Comparison of ENCODE assay signal across 8 cellular contexts in genomic region chr11:58577441-58578135, GRCh38. TPM values are rescaled to one million over a fixed set of nuclear protein-coding genes. Genes with fewer than 3 reads are reported as not detected.
A peak's percentile ranks its signal among the peaks of the same experiment; 100 is the strongest.
DNase-seq lines count a peak whose midpoint lies in the region; ATAC-seq and TF ChIP-seq lines count a peak whose summit lies in the region.

No MANE protein-coding gene starts in this region.

- DNase-seq in AG04449 (ENCODE audit: low read depth, low spot score) (peak; percentile 65), PC-9 (peak in 1 of 2 experiments; percentile 38), activated T-helper 1 cell treated with Interleukin-2 at 50 U/mL for 16 hours (ENCODE audit: low read depth) (peak; percentile 67), fibroblast of villous mesenchyme (ENCODE audit: low read depth) (peak; percentile 92), ovary (peak in 1 of 5 donors; percentile 72), tibial nerve (ENCODE audit: low spot score in 2 of 2) (peak in 1 of 2 donors; percentile 28)

- ATAC-seq in GM18867 (IDR thresholded peaks at IDR 0.05; ENCODE audit: unreplicated experiment) = peak; percentile 49
- ATAC-seq in HG03103 (IDR thresholded peaks at IDR 0.05; ENCODE audit: low read depth, unreplicated experiment) = peak; percentile 40

- H3K4me1 ChIP-seq in PC-9 (replicated peaks; ENCODE audit: insufficient read depth) (peaks cover 66% of the 10 kb centered on the region), ovary (ENCODE audit: insufficient read depth) (peaks cover 9% of the 10 kb centered on the region), tibial nerve (peaks cover 0 to 72% (median 47%) of the 10 kb centered on the region in 4 donors)

- no peaks in the 10 kb centered on the region for H3K27me3 ChIP-seq in PC-9 (ENCODE audit: insufficient read depth, low read depth)
- no peaks in the 10 kb centered on the region for H3K27me3 ChIP-seq in ovary
- no peaks in the 10 kb centered on the region for H3K27me3 ChIP-seq in tibial nerve

- H3K9me3 ChIP-seq in PC-9 (ENCODE audit: insufficient read depth, low read depth) = no peaks in the 10 kb centered on the region
- no peaks in the 10 kb centered on the region for H3K9me3 ChIP-seq in ovary
- no peaks in the 10 kb centered on the region for H3K9me3 ChIP-seq in tibial nerve

- intact Hi-C loops in PC-9 (cut with micrococcal nuclease; ENCODE audit: unreplicated experiment) = loop anchor here (1.0 to 5.0 kb wide), 10 partner anchors 193 to 1253 kb away; partner anchors contain the start of genes CLP1, FAM111A, MED19 and TMX2
- intact Hi-C loops in ovary (cut with DNase I) = loop anchor here in 1 of 4 donors (5.0 kb wide), 1 partner anchor 1150 kb away; the partner anchor contains the start of gene SLC43A3

- H2AFZ ChIP-seq in PC-9 = peak overlapping the region; percentile 85

- peaks cover 7% of the 10 kb centered on the region; the same call in 1 of the 2 replicates for H3K36me3 ChIP-seq in PC-9 (ENCODE audit: low read depth)
- no peaks in the 10 kb centered on the region for H3K36me3 ChIP-seq in ovary
- H3K36me3 ChIP-seq in tibial nerve = no peaks in the 10 kb centered on the region

- TSS peak; percentile 76 for BruUV-seq in PC-9 (replicated peaks; lab: Mats Ljungman, UMichigan)

- peak overlapping the region; percentile 97 for H3K27ac ChIP-seq in PC-9
- peak overlapping the region; percentile 73 to 99 for H3K27ac ChIP-seq in ovary
- H3K27ac ChIP-seq in tibial nerve = peak overlapping the region; percentile 99 to 100 (median 100)

- H3K4me3 ChIP-seq in AG04449 (ENCODE audit: low read depth, low read length) (peak overlapping the region; percentile 93), PC-9 (peak overlapping the region; percentile 78), fibroblast of villous mesenchyme (ENCODE audit: low read depth, low read length) (peak overlapping the region; percentile 77), ovary (peak overlapping the region; percentile 95), tibial nerve (peak overlapping the region; percentile 80 to 100 (median 98))

- peaks cover 58% of the 10 kb centered on the region for H3K79me2 ChIP-seq in PC-9 (ENCODE audit: low read depth)

- CTCF ChIA-PET in AG04449 (lab: Yijun Ruan, JAX) (interaction anchor here (0.5 to 5.9 kb wide), 22 partner anchors 10 to 581 kb away, joined by 3 to 44 read pairs (median 4); partner anchors contain the start of gene CNTF), PC-9 (lab: Charles Lee) (no interaction called here)

- TF ChIP-seq CTCF in AG04449 (IDR thresholded peaks at IDR 0.05; ENCODE audit: insufficient read depth, low read length, missing control alignments) = no peak
- peak; percentile 31; the same call in 1 of the 2 replicates for TF ChIP-seq CTCF in PC-9 (conservative IDR thresholded peaks at IDR 0.05)
- no peak for TF ChIP-seq CTCF in fibroblast of villous mesenchyme (IDR thresholded peaks at IDR 0.05; ENCODE audit: insufficient read depth, low read depth, low read length)
- TF ChIP-seq CTCF in ovary (IDR thresholded peaks at IDR 0.05) = no peak
- TF ChIP-seq CTCF in tibial nerve (IDR thresholded peaks at IDR 0.05) = no peak

- WGBS in ovary, 3 donors = 0 to 1% (median 1%) methylated on average over 22 of the region's 22 CpGs
- WGBS in tibial nerve, 2 donors = 0% methylated on average over 22 of the region's 22 CpGs

- peak overlapping the region; percentile 86 for H3K4me2 ChIP-seq in PC-9

- peaks cover 22% of the 10 kb centered on the region for H4K20me1 ChIP-seq in PC-9 (ENCODE audit: insufficient read depth)

- peaks cover 63% of the 10 kb centered on the region for H3F3A ChIP-seq in PC-9 (ENCODE audit: insufficient read depth, low read depth)

- H3K9me2 ChIP-seq in PC-9 (ENCODE audit: insufficient read depth) = no peaks in the 10 kb centered on the region

- no peak for TF ChIP-seq EP300 in ovary (IDR thresholded peaks at IDR 0.05)
- no peak for TF ChIP-seq EP300 in tibial nerve (IDR thresholded peaks at IDR 0.05)

- TF ChIP-seq POLR2A in ovary (IDR thresholded peaks at IDR 0.05) (peak; percentile 74), tibial nerve (IDR thresholded peaks at IDR 0.05) (peak; percentile 48 to 50)

- POLR2A ChIA-PET in AG04449 (lab: Yijun Ruan, JAX) = interaction anchor here (1.1 to 1.6 kb wide), 2 partner anchors 9 to 51 kb away, joined by 3 read pairs; no protein-coding TSS in a partner anchor
- POLR2A ChIA-PET in PC-9 (lab: Charles Lee; ENCODE audit: unreplicated experiment) = interaction anchor here (0.6 to 0.7 kb wide), 2 partner anchors 49 to 973 kb away, joined by 3 to 7 read pairs; no protein-coding TSS in a partner anchor

RNA-seq across cellular contexts. Expression of gene ZFP91, which starts 1.3 kb away (rescaled TPM):
- total RNA-seq in PC-9 (2021) (40.6 and 67.5 TPM in 2 replicates), fibroblast of villous mesenchyme (54.4 and 68.7 TPM in 2 replicates), ovary (10 to 100 TPM; 25.6 to 45.2 (median 39.5) TPM), tibial nerve (10 to 100 TPM; 45.0 to 47.7 (median 47.2) TPM)
- polyA plus RNA-seq in ovary = 10 to 100 TPM; 19.7 to 55.6 TPM

RNA-seq across cellular contexts. Expression of gene LPXN, which starts 1.9 kb away (rescaled TPM):
- total RNA-seq in PC-9 (2021) (7.1 and 10.3 TPM in 2 replicates), fibroblast of villous mesenchyme (3.5 and 13.9 TPM in 2 replicates), ovary (10 to 100 TPM in 1 of 7 donors, 1 to 10 TPM in 6; 6.5 to 13.9 (median 7.9) TPM), tibial nerve (10 to 100 TPM; 10.3 to 13.2 (median 11.9) TPM)
- polyA plus RNA-seq in ovary = 10 to 100 TPM in 1 of 2 donors, 1 to 10 TPM in 1; 7.6 to 19.3 TPM

RNA-seq across cellular contexts. Expression of gene CNTF, which starts 44.9 kb away (rescaled TPM):
- 2.1 and 3.4 TPM in 2 replicates for total RNA-seq in PC-9 (2021)
- 2.2 and 2.9 TPM in 2 replicates for total RNA-seq in fibroblast of villous mesenchyme
- 1 to 10 TPM in 2 of 7 donors, under 1 TPM in 5; 0.33 to 1.1 (median 0.87) TPM for total RNA-seq in ovary
- 1 to 10 TPM in 1 of 2 donors, under 1 TPM in 1; 0.22 to 2.0 TPM for polyA plus RNA-seq in ovary
- 100 to 1,000 TPM in 3 of 4 donors, 10 to 100 TPM in 1; 53.7 to 342 (median 305) TPM for total RNA-seq in tibial nerve

Comparison
In these comparisons a context has a peak if more than half of its experiments do, and no peak if none do; other contexts are left out.
1. RNA of gene CNTF, which starts 44.9 kb away (total RNA-seq): 53.7 to 342 TPM in tibial nerve; 2.1 to 3.4 TPM in PC-9, 2.2 to 2.9 TPM in fibroblast of villous mesenchyme and 0.33 to 1.1 TPM in ovary; every median in the first group is over 10 times any median in the second.
2. Peak in every context shown above with its lines, with median percentiles within 50 percentile points of each other: H3K4me3 ChIP-seq and H3K27ac ChIP-seq.